Comparison of ENCODE assay signal across 1 cellular context in genomic region chr18:46061796-46062195, GRCh38.
TF ChIP-seq lines count a peak whose summit lies in the region.

No MANE protein-coding gene starts in this region.

TF ChIP-seq in K562, 482 proteins besides CTCF, POLR2A, EP300 and RAD21:
- TF ChIP-seq, protein P1, sequence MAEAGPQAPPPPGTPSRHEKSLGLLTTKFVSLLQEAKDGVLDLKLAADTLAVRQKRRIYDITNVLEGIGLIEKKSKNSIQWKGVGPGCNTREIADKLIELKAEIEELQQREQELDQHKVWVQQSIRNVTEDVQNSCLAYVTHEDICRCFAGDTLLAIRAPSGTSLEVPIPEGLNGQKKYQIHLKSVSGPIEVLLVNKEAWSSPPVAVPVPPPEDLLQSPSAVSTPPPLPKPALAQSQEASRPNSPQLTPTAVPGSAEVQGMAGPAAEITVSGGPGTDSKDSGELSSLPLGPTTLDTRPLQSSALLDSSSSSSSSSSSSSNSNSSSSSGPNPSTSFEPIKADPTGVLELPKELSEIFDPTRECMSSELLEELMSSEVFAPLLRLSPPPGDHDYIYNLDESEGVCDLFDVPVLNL (CRISPR knock-in tag; IDR thresholded peaks at IDR 0.05; ENCODE audit: low read depth): no peak
- no peak for TF ChIP-seq E4F1 (CRISPR knock-in tag; IDR thresholded peaks at IDR 0.05; ENCODE audit: borderline replicate concordance)
- no peak for TF ChIP-seq PHTF2 (CRISPR knock-in tag; IDR thresholded peaks at IDR 0.05)
